Comparison of ENCODE assay signal across 19 cellular contexts in genomic region chr2:38615237-38615636, GRCh38. TPM values are rescaled to one million over a fixed set of nuclear protein-coding genes. Genes with fewer than 3 reads are reported as not detected.
DNase-seq lines count a peak whose midpoint lies in the region; ATAC-seq and TF ChIP-seq lines count a peak whose summit lies in the region.
"Had no signal": no experiment of that assay in that cellular context is flagged by ENCODE, and none has a peak within 500 bp of the region (broad histone marks: within the 10 kb centered on the region; RNA-seq: fewer than 3 reads in every experiment).

No MANE protein-coding gene starts in this region.

- H3K4me3 ChIP-seq in NB4 (ENCODE audit: low read depth, low read length), result no peak overlapping the region
- H3K4me3 ChIP-seq in choroid plexus epithelial cell (ENCODE audit: low read depth, low read length), result no peak overlapping the region
- H3K4me3 ChIP-seq in WERI-Rb-1 (ENCODE audit: low read depth, low read length), result no peak overlapping the region
- H3K4me3 ChIP-seq in suprapubic skin, result no peak overlapping the region
- H3K4me3 ChIP-seq: heart right ventricle, PC-9, prostate gland, transverse colon had no signal

- H3K27me3 ChIP-seq in WERI-Rb-1 (ENCODE audit: insufficient read depth, low read depth, severe bottlenecking) (no peaks in the 10 kb centered on the region), suprapubic skin (no peaks in the 10 kb centered on the region)
- H3K27me3 ChIP-seq: heart right ventricle, transverse colon had no signal

- TF ChIP-seq EP300 in suprapubic skin (IDR thresholded peaks at IDR 0.05), result no peak

- peaks cover 39% of the 10 kb centered on the region for H3K4me1 Mint-ChIP-seq in activated T-cell treated with anti-CD3 and anti-CD28 coated beads, Interleukin-2, amount 50 U/mL, for 4 hours (ENCODE audit: low read depth)
- H3K4me1 Mint-ChIP-seq in stimulated activated effector memory CD8-positive, alpha-beta T cell treated with anti-CD3 and anti-CD28 coated beads, Interleukin-12 subunit alpha, Interleukin-12 subunit beta, amount 100 ng/mL, for 72 hours, result peaks cover 46% of the 10 kb centered on the region

- no peaks in the 10 kb centered on the region for H3K27me3 Mint-ChIP-seq in activated T-cell treated with anti-CD3 and anti-CD28 coated beads, Interleukin-2, amount 50 U/mL, for 4 hours (ENCODE audit: low read depth)

- no peaks in the 10 kb centered on the region for H3K36me3 ChIP-seq in WERI-Rb-1
- H3K36me3 ChIP-seq in suprapubic skin, result no peaks in the 10 kb centered on the region
- H3K36me3 ChIP-seq: heart right ventricle, prostate gland, transverse colon had no signal

- peak overlapping the region; percentile 35 for H3K27ac Mint-ChIP-seq in stimulated activated effector memory CD8-positive, alpha-beta T cell treated with anti-CD3 and anti-CD28 coated beads, Interleukin-12 subunit alpha, Interleukin-12 subunit beta, amount 100 ng/mL, for 72 hours
- H3K27ac Mint-ChIP-seq: T-helper 1 cell treated with Interleukin-12 subunit alpha and Interleukin-12 subunit beta and Interleukin-4 antibody, amounts not matched to agents 30 μg/mL and 1 μg/mL, for 36 hours had no signal

- H3K36me3 Mint-ChIP-seq in activated T-cell treated with anti-CD3 and anti-CD28 coated beads, Interleukin-2, amount 50 U/mL, for 4 hours (ENCODE audit: insufficient read depth), result no peaks in the 10 kb centered on the region
- H3K36me3 Mint-ChIP-seq in stimulated activated effector memory CD8-positive, alpha-beta T cell treated with anti-CD3 and anti-CD28 coated beads, Interleukin-12 subunit alpha, Interleukin-12 subunit beta, amount 100 ng/mL, for 72 hours, result no peaks in the 10 kb centered on the region

- H3K9me3 Mint-ChIP-seq in activated T-cell treated with anti-CD3 and anti-CD28 coated beads, Interleukin-2, amount 50 U/mL, for 4 hours, result no peaks in the 10 kb centered on the region
- no peaks in the 10 kb centered on the region for H3K9me3 Mint-ChIP-seq in stimulated activated effector memory CD8-positive, alpha-beta T cell treated with anti-CD3 and anti-CD28 coated beads, Interleukin-12 subunit alpha, Interleukin-12 subunit beta, amount 100 ng/mL, for 72 hours
- H3K9me3 Mint-ChIP-seq: T-helper 1 cell treated with Interleukin-12 subunit alpha and Interleukin-12 subunit beta and Interleukin-4 antibody, amounts not matched to agents 30 μg/mL and 1 μg/mL, for 36 hours had no signal

- no peak overlapping the region for H3K27ac ChIP-seq in WERI-Rb-1
- H3K27ac ChIP-seq in suprapubic skin, result no peak overlapping the region
- H3K27ac ChIP-seq: heart right ventricle, PC-9, prostate gland, transverse colon had no signal

- WGBS in suprapubic skin, result 47% methylated on average over 1 of the region's 1 CpG

- TF ChIP-seq CTCF in NB4 (IDR thresholded peaks at IDR 0.05; ENCODE audit: low read depth, low read length), result no peak
- no peak for TF ChIP-seq CTCF in choroid plexus epithelial cell (conservative IDR thresholded peaks at IDR 0.05; ENCODE audit: low read depth, low read length)
- no peak for TF ChIP-seq CTCF in WERI-Rb-1 (IDR thresholded peaks at IDR 0.05; ENCODE audit: low read depth, low read length)
- no peak for TF ChIP-seq CTCF in suprapubic skin (IDR thresholded peaks at IDR 0.05)

- TF ChIP-seq POLR2A in NB4 (IDR thresholded peaks at IDR 0.05; ENCODE audit: extremely low read depth, insufficient read length) (no peak), suprapubic skin (IDR thresholded peaks at IDR 0.05) (no peak)

- H3K4me3 Mint-ChIP-seq in activated T-cell treated with anti-CD3 and anti-CD28 coated beads, Interleukin-2, amount 50 U/mL, for 4 hours, result no peak overlapping the region
- H3K4me3 Mint-ChIP-seq in stimulated activated effector memory CD8-positive, alpha-beta T cell treated with anti-CD3 and anti-CD28 coated beads, Interleukin-12 subunit alpha, Interleukin-12 subunit beta, amount 100 ng/mL, for 72 hours, result no peak overlapping the region
- H3K4me3 Mint-ChIP-seq: T-helper 1 cell treated with Interleukin-12 subunit alpha and Interleukin-12 subunit beta and Interleukin-4 antibody, amounts not matched to agents 30 μg/mL and 1 μg/mL, for 36 hours had no signal

- peaks cover 12% of the 10 kb centered on the region for H3K4me1 ChIP-seq in suprapubic skin
- H3K4me1 ChIP-seq: prostate gland had no signal

- peak; percentile 60 to 76 for ATAC-seq in activated T-cell treated with anti-CD3 and anti-CD28 coated beads, Interleukin-2, amount 50 U/mL, for 4 hours
- ATAC-seq in stimulated activated effector memory CD8-positive, alpha-beta T cell treated with anti-CD3 and anti-CD28 coated beads, Interleukin-12 subunit alpha, Interleukin-12 subunit beta, amount 100 ng/mL, for 72 hours, result peak; percentile 84
- ATAC-seq: heart right ventricle had no signal

- H3K9me3 ChIP-seq in WERI-Rb-1 (ENCODE audit: severe bottlenecking), result no peaks in the 10 kb centered on the region
- H3K9me3 ChIP-seq in suprapubic skin, result no peaks in the 10 kb centered on the region
- H3K9me3 ChIP-seq: prostate gland, transverse colon had no signal

- no peak for DNase-seq in activated T-cell treated with anti-CD3 and anti-CD28 coated beads, Interleukin-2, amount 50 U/mL, for 4 hours
- DNase-seq in activated T-cell treated with anti-CD3 and anti-CD28 coated beads for 4 hours (no peak), NB4 (ENCODE audit: low read depth) (peak; percentile 20), choroid plexus epithelial cell (ENCODE audit: low read depth) (peak; percentile 63), WERI-Rb-1 (no peak), cerebellar nuclear complex (lab: John Stamatoyannopoulos, UW) (no peak), suprapubic skin (ENCODE audit: low spot score in 2 of 2) (no peak)
- DNase-seq in stimulated activated effector memory CD8-positive, alpha-beta T cell treated with anti-CD3 and anti-CD28 coated beads, Interleukin-12 subunit alpha, Interleukin-12 subunit beta, amount 100 ng/mL, for 72 hours (ENCODE audit: low spot score in 2 of 2), result no peak
- DNase-seq: activated CD4-positive, alpha-beta T cell treated with anti-CD3 and anti-CD28 coated beads for 4 hours; activated gamma-delta T cell treated with Interleukin-2 at 50 U/mL for 16 hours; central memory CD4-positive, alpha-beta T cell; heart right ventricle; left cardiac atrium; NCI-H1105; NCI-H2227 treated with DMSO at 0.1 percent for 48 hours; PC-9; transverse colon had no signal

RNA-seq across cellular contexts. Expression of gene HNRNPLL, which starts 12.5 kb away (rescaled TPM):
- total RNA-seq in activated T-cell treated with anti-CD3 and anti-CD28 coated beads, Interleukin-2, amount 50 U/mL, for 4 hours, result 10 to 100 TPM; 62.7 to 86.3 (median 70.1) TPM
- 10 to 100 TPM; 13.1 to 54.6 (median 23.4) TPM for total RNA-seq in suprapubic skin

RNA-seq across cellular contexts. Expression of gene GALM, which starts 50.7 kb away (rescaled TPM):
- 10 to 100 TPM; 35.2 to 77.9 (median 58.8) TPM for total RNA-seq in activated T-cell treated with anti-CD3 and anti-CD28 coated beads, Interleukin-2, amount 50 U/mL, for 4 hours
- 10 to 100 TPM in 1 of 4 donors, 1 to 10 TPM in 3; 3.7 to 16.4 (median 7.1) TPM for total RNA-seq in suprapubic skin

Comparison
In these comparisons a context has a peak if more than half of its experiments do, and no peak if none do; other contexts are left out.
1. DNase-seq: peak in NB4 (single experiment) and choroid plexus epithelial cell (single experiment); none in activated T-cell treated with anti-CD3 and anti-CD28 coated beads, Interleukin-2, amount 50 U/mL, for 4 hours (single experiment), activated T-cell treated with anti-CD3 and anti-CD28 coated beads for 4 hours (single experiment), stimulated activated effector memory CD8-positive, alpha-beta T cell treated with anti-CD3 and anti-CD28 coated beads, Interleukin-12 subunit alpha, Interleukin-12 subunit beta, amount 100 ng/mL, for 72 hours (0 of 2), WERI-Rb-1 (single experiment), cerebellar nuclear complex (0 of 2) and suprapubic skin (0 of 2).